In genomic region chr2:226909131-226909530, GRCh38 we compare ENCODE assay signal across 20 cellular contexts.
DNase-seq lines count a peak whose midpoint lies in the region; ATAC-seq, FAIRE-seq and TF ChIP-seq lines count a peak whose summit lies in the region.
"Had no signal": no experiment of that assay in that cellular context is flagged by ENCODE, and none has a peak within 500 bp of the region (broad histone marks: within the 10 kb centered on the region; RNA-seq: fewer than 3 reads in every experiment).

No MANE protein-coding gene starts in this region.

- DNase-seq in GM19239 (ENCODE audit: insufficient read length, low spot score) = no peak
- peak in 1 of 3 donors; percentile 35 for DNase-seq in Peyer's patch
- DNase-seq in iris pigment epithelial cell (ENCODE audit: low read depth) = peak; percentile 44
- no peak for DNase-seq in stimulated activated naive B cell treated with anti-CD40 and anti-IgM and Interleukin-4, amounts not matched to agents 10 μg/mL and 1 μg/mL and 100 μg/mL, for 72 hours
- DNase-seq in NCI-H2081 treated with DMSO at 0.1 percent for 48 hours (lab: John Stamatoyannopoulos, UW) = no peak
- DNase-seq: activated CD4-positive, CD25-positive, alpha-beta regulatory T cell treated with anti-CD3 and anti-CD28 coated beads, Interleukin-2, amount 50 U/mL, for 72 hours; activated CD8-positive, alpha-beta T cell treated with anti-CD3 and anti-CD28 coated beads, Interleukin-2, amount 10 ng/mL, durations not matched to agents 7 days and 5 days; activated naive CD4-positive, alpha-beta T cell; AML-193; amniotic stem cell; DMS79; heart right ventricle; left ventricle myocardium inferior; NCI-H524; nephron progenitor cell; testis had no signal

- peak overlapping the region; percentile 86 for H3K27ac Mint-ChIP-seq in stimulated activated naive B cell treated with anti-CD40 and anti-IgM and Interleukin-4, amounts not matched to agents 10 μg/mL and 1 μg/mL and 100 μg/mL, for 72 hours
- H3K27ac Mint-ChIP-seq: activated CD8-positive, alpha-beta T cell treated with anti-CD3 and anti-CD28 coated beads, Interleukin-2, amount 10 ng/mL, durations not matched to agents 7 days and 5 days had no signal

- peak; percentile 84 for FAIRE-seq in GM19239 (lab: Jason Lieb, UNC)
- FAIRE-seq: bronchial epithelial cell, H1 had no signal

- no peaks in the 10 kb centered on the region for H3K27me3 Mint-ChIP-seq in stimulated activated naive B cell treated with anti-CD40 and anti-IgM and Interleukin-4, amounts not matched to agents 10 μg/mL and 1 μg/mL and 100 μg/mL, for 72 hours

- H3K4me1 Mint-ChIP-seq in stimulated activated naive B cell treated with anti-CD40 and anti-IgM and Interleukin-4, amounts not matched to agents 10 μg/mL and 1 μg/mL and 100 μg/mL, for 72 hours = peaks cover 46 to 68% of the 10 kb centered on the region in 2 donors

- no peak for TF ChIP-seq POLR2A in Peyer's patch (IDR thresholded peaks at IDR 0.05)

- H3K36me3 ChIP-seq in Peyer's patch = no peaks in the 10 kb centered on the region

- H3K9me3 ChIP-seq in Peyer's patch = no peaks in the 10 kb centered on the region
- H3K9me3 ChIP-seq: heart right ventricle, left ventricle myocardium inferior, testis had no signal

- no peak for TF ChIP-seq CTCF in Peyer's patch (IDR thresholded peaks at IDR 0.05)

- H3K9me3 Mint-ChIP-seq in stimulated activated naive B cell treated with anti-CD40 and anti-IgM and Interleukin-4, amounts not matched to agents 10 μg/mL and 1 μg/mL and 100 μg/mL, for 72 hours = peaks cover 0 to 3% of the 10 kb centered on the region in 2 donors
- H3K9me3 Mint-ChIP-seq: nephron progenitor cell had no signal

- peaks cover 12 to 41% of the 10 kb centered on the region in 2 donors for H3K36me3 Mint-ChIP-seq in stimulated activated naive B cell treated with anti-CD40 and anti-IgM and Interleukin-4, amounts not matched to agents 10 μg/mL and 1 μg/mL and 100 μg/mL, for 72 hours

- H3K4me1 ChIP-seq in Peyer's patch = peaks cover 0 to 8% (median 3%) of the 10 kb centered on the region in 4 donors
- H3K4me1 ChIP-seq: heart right ventricle, testis had no signal

- no peaks in the 10 kb centered on the region for H3K27me3 ChIP-seq in Peyer's patch
- H3K27me3 ChIP-seq: heart right ventricle, testis had no signal

- ATAC-seq in stimulated activated naive B cell treated with anti-CD40 and anti-IgM and Interleukin-4, amounts not matched to agents 10 μg/mL and 1 μg/mL and 100 μg/mL, for 72 hours (replicated peaks) = no peak
- no peak for ATAC-seq in GM19397 (IDR thresholded peaks at IDR 0.05; ENCODE audit: unreplicated experiment)
- ATAC-seq in HG02938 (IDR thresholded peaks at IDR 0.05; ENCODE audit: unreplicated experiment) = no peak
- ATAC-seq: activated CD8-positive, alpha-beta T cell treated with anti-CD3 and anti-CD28 coated beads, Interleukin-2, amount 10 ng/mL, durations not matched to agents 7 days and 5 days; heart right ventricle had no signal

- peak overlapping the region in 3 of 4 donors; percentile 2 to 82 (median 63) for H3K27ac ChIP-seq in Peyer's patch
- H3K27ac ChIP-seq: heart right ventricle, left ventricle myocardium inferior, testis had no signal

- peak overlapping the region; percentile 18 to 33 for H3K4me3 Mint-ChIP-seq in stimulated activated naive B cell treated with anti-CD40 and anti-IgM and Interleukin-4, amounts not matched to agents 10 μg/mL and 1 μg/mL and 100 μg/mL, for 72 hours
- H3K4me3 Mint-ChIP-seq: activated CD8-positive, alpha-beta T cell treated with anti-CD3 and anti-CD28 coated beads, Interleukin-2, amount 10 ng/mL, durations not matched to agents 7 days and 5 days; nephron progenitor cell had no signal

- H3K4me3 ChIP-seq in Peyer's patch = no peak overlapping the region
- H3K4me3 ChIP-seq: heart right ventricle, left ventricle myocardium inferior, testis had no signal
